Comparison of ENCODE assay signal across 9 cellular contexts in genomic region chr17:11006530-11006929, GRCh38.
"Had no signal": no experiment of that assay in that cellular context is flagged by ENCODE, and none has a peak within 500 bp of the region (broad histone marks: within the 10 kb centered on the region; RNA-seq: fewer than 3 reads in every experiment).

No MANE protein-coding gene starts in this region.

- ATAC-seq: GM23338, HCT116 had no signal

- DNase-seq: GM23248, GOT3, H7, H9, HCEC 1CT, HFFc6 had no signal

- H3K4me3 ChIP-seq: GM23248, GM23338, HAP-1 had no signal
